8 cellular contexts compared by ENCODE assay signal in the genomic region with DNA sequence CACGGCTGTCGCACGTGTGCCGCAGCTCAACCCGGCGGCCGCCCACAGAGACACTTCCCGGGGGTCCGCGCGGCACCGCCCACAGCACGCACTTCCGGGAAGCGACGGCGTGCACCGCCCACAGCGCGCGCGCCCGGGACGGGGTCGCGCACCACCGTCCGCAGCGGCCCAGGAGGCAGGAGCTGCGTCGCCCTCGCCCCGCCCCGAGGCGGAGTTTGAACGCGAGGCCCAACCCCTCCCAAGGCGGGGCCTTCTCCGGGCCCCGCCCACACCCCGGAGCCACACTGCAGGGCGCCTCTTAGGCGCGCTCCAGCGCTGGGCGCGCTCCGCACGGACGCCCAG.
DNase-seq lines count a peak whose midpoint lies in the region; ATAC-seq and TF ChIP-seq lines count a peak whose summit lies in the region.
"Not testable (repeated sequence)": the region's sequence is repeated elsewhere in the genome, so short reads cannot be mapped to it uniquely, and the experiment has no call there.

No MANE protein-coding gene starts in this region.

- DNase-seq in AG09309 (ENCODE audit: low read depth), result peak; percentile 24
- DNase-seq in RWPE2 (ENCODE audit: low spot score), result not testable (repeated sequence)
- peak; percentile 65 to 70 for DNase-seq in activated T-helper 1 cell treated with anti-CD3 and anti-CD28 coated beads, Interleukin-2, amount 50 U/mL, for 16 hours (ENCODE audit: low read depth in 1 of 2, low spot score in 1 of 2)
- DNase-seq in stimulated activated CD4-positive, alpha-beta T cell treated with anti-CD3 and anti-CD28 coated beads, Interleukin-2, amount 100 ng/mL, for 4 hours (ENCODE audit: low read depth), result peak; percentile 79

- H3K27ac ChIP-seq in RWPE2 (ENCODE audit: poor library complexity, severe bottlenecking); mesodermal cell (ENCODE audit: low read depth, low read length, severe bottlenecking): not testable (repeated sequence)

- H3K4me3 ChIP-seq in AG09309 (ENCODE audit: control insufficient read depth, low read depth, low read length); RWPE2 (ENCODE audit: severe bottlenecking): not testable (repeated sequence)
- H3K4me3 ChIP-seq in mesodermal cell (ENCODE audit: extremely low read depth, insufficient read depth, low read length, poor library complexity, severe bottlenecking), result peak overlapping the region; percentile 32

- ATAC-seq in GM19452 (IDR thresholded peaks at IDR 0.05; ENCODE audit: unreplicated experiment) (peak; percentile 91), HG03066 (IDR thresholded peaks at IDR 0.05; ENCODE audit: low read depth, unreplicated experiment) (peak; percentile 76), RWPE2 (ENCODE audit: low read depth) (peak; percentile 94), esophagus mucosa (peak; percentile 99)

- WGBS in mesodermal cell (ENCODE audit: insufficient coverage in 2 of 2), 2 experiments, result no CpG with 5 or more reads among the region's 50 CpGs

- not testable (repeated sequence) for H3K27me3 ChIP-seq in RWPE2 (ENCODE audit: insufficient read depth, poor library complexity, severe bottlenecking)

- H3K36me3 ChIP-seq in RWPE2 (ENCODE audit: low read depth); mesodermal cell (ENCODE audit: control insufficient read depth, insufficient read depth, low read length): not testable (repeated sequence)

- not testable (repeated sequence) for TF ChIP-seq CTCF in AG09309 (IDR thresholded peaks at IDR 0.05; ENCODE audit: control insufficient read depth, insufficient read depth, low read depth, low read length, missing control alignments); RWPE2 (IDR thresholded peaks at IDR 0.05; ENCODE audit: poor library complexity, severe bottlenecking)

- H3K9me3 ChIP-seq in RWPE2 (ENCODE audit: severe bottlenecking); mesodermal cell (ENCODE audit: control insufficient read depth, low read length): not testable (repeated sequence)

- H3K4me1 ChIP-seq in RWPE2 (ENCODE audit: insufficient read depth, poor library complexity, severe bottlenecking); mesodermal cell (ENCODE audit: control insufficient read depth, insufficient read depth, low read length, poor library complexity, severe bottlenecking): not testable (repeated sequence)
